ENCODE assay signal across 15 cellular contexts in genomic region chr7:151844080-151844827, GRCh38. TPM values are rescaled to one million over a fixed set of nuclear protein-coding genes. Genes with fewer than 3 reads are reported as not detected.
A peak's percentile ranks its signal among the peaks of the same experiment; 100 is the strongest.
DNase-seq lines count a peak whose midpoint lies in the region; ATAC-seq and TF ChIP-seq lines count a peak whose summit lies in the region.
"Had no signal": no experiment of that assay in that cellular context is flagged by ENCODE, and none has a peak within 500 bp of the region (broad histone marks: within the 10 kb centered on the region; RNA-seq: fewer than 3 reads in every experiment).

No MANE protein-coding gene starts in this region.

- H3K36me3 ChIP-seq in stomach = peaks cover 4 to 9% (median 6%) of the 10 kb centered on the region in 4 donors

- ATAC-seq in HG03139 (IDR thresholded peaks at IDR 0.05; ENCODE audit: unreplicated experiment) = no peak
- ATAC-seq: activated T-cell treated with anti-CD3 and anti-CD28 coated beads, Interleukin-2, amount 50 U/mL, for 4 hours; effector memory CD8-positive, alpha-beta T cell had no signal

- H3K9me3 ChIP-seq in stomach = no peaks in the 10 kb centered on the region

- H3K4me3 Mint-ChIP-seq in endothelial cell (ENCODE audit: unreplicated experiment) = no peak overlapping the region
- H3K4me3 Mint-ChIP-seq: activated T-cell treated with anti-CD3 and anti-CD28 coated beads, Interleukin-2, amount 50 U/mL, for 4 hours; effector memory CD8-positive, alpha-beta T cell had no signal

- DNase-seq in NOMO-1 treated with DMSO at 0.1 percent for 48 hours (lab: John Stamatoyannopoulos, UW; ENCODE audit: unreplicated experiment) (peak; percentile 16), NOMO-1 treated with dmso at 0.1 percent for 144 hours (lab: John Stamatoyannopoulos, UW; ENCODE audit: unreplicated experiment) (no peak), RKO (ENCODE audit: low spot score) (peak; percentile 80), fibroblast of the aortic adventitia (ENCODE audit: low read depth) (peak; percentile 81), stomach (no peak), endothelial cell (ENCODE audit: low spot score) (no peak), NCI-H526 (lab: John Stamatoyannopoulos, UW) (no peak)
- DNase-seq: activated T-cell treated with anti-CD3 and anti-CD28 coated beads, Interleukin-2, amount 50 U/mL, for 4 hours; effector memory CD8-positive, alpha-beta T cell; KG1; NCI-H510A; retina; T1000 had no signal

- 73 to 80% (median 76%) methylated on average over 17 to 20 of the region's 20 CpGs for WGBS in stomach, 5 donors

- peaks cover 2% of the 10 kb centered on the region for H3K27me3 Mint-ChIP-seq in endothelial cell (ENCODE audit: unreplicated experiment)
- H3K27me3 Mint-ChIP-seq: effector memory CD8-positive, alpha-beta T cell had no signal

- intact Hi-C loops in stomach (cut with DNase I; ENCODE audit: low total_unique reads) = no loop called here

- TF ChIP-seq CTCF in fibroblast of the aortic adventitia (IDR thresholded peaks at IDR 0.05; ENCODE audit: insufficient read depth, low read length) (no peak), stomach (IDR thresholded peaks at IDR 0.05) (no peak), endothelial cell (IDR thresholded peaks at IDR 0.05; ENCODE audit: unreplicated experiment) (no peak)

- H3K27ac Mint-ChIP-seq in endothelial cell (ENCODE audit: unreplicated experiment) = no peak overlapping the region
- H3K27ac Mint-ChIP-seq: effector memory CD8-positive, alpha-beta T cell had no signal

- peaks cover 4% of the 10 kb centered on the region for H3K9me3 Mint-ChIP-seq in endothelial cell (ENCODE audit: unreplicated experiment)
- H3K9me3 Mint-ChIP-seq: activated T-cell treated with anti-CD3 and anti-CD28 coated beads, Interleukin-2, amount 50 U/mL, for 4 hours; effector memory CD8-positive, alpha-beta T cell had no signal

- H3K4me1 Mint-ChIP-seq in endothelial cell (ENCODE audit: unreplicated experiment) = no peaks in the 10 kb centered on the region

- H3K4me3 ChIP-seq in fibroblast of the aortic adventitia (ENCODE audit: low read depth, low read length) (no peak overlapping the region), stomach (no peak overlapping the region)

- H3K27ac ChIP-seq in stomach = peak overlapping the region in 4 of 5 donors; percentile 33 to 66 (median 51)
- H3K27ac ChIP-seq: 22Rv1 had no signal

- no peak for TF ChIP-seq POLR2A in stomach (IDR thresholded peaks at IDR 0.05)

- H3K27me3 ChIP-seq in stomach = no peaks in the 10 kb centered on the region

- no peak for TF ChIP-seq EP300 in stomach (IDR thresholded peaks at IDR 0.05)

- H3K36me3 Mint-ChIP-seq in endothelial cell (ENCODE audit: low read depth, unreplicated experiment) = no peaks in the 10 kb centered on the region

- H3K4me1 ChIP-seq in stomach = peaks cover 9 to 30% (median 16%) of the 10 kb centered on the region in 4 donors

RNA-seq across cellular contexts. Expression of gene PRKAG2, which starts 32.7 kb away (rescaled TPM):
- total RNA-seq in fibroblast of the aortic adventitia (ENCODE audit: low replicate concordance) = 9.6 and 10.0 TPM in 2 replicates
- 100 to 1,000 TPM in 1 of 5 donors, 10 to 100 TPM in 4; 56.7 to 302 (median 70.3) TPM for total RNA-seq in stomach
- polyA plus RNA-seq in stomach = 10 to 100 TPM; 19.9 to 27.9 (median 26.3) TPM
- 16.0 TPM for total RNA-seq in endothelial cell (ENCODE audit: unreplicated experiment)

Comparison
In these comparisons a context has a peak if more than half of its experiments do, and no peak if none do; other contexts are left out.
1. DNase-seq: peak in NOMO-1 treated with DMSO at 0.1 percent for 48 hours (single experiment), RKO (single experiment) and fibroblast of the aortic adventitia (single experiment); none in NOMO-1 treated with dmso at 0.1 percent for 144 hours (single experiment), stomach (single experiment), endothelial cell (single experiment) and NCI-H526 (0 of 2).